ENCODE assay signal across 22 cellular contexts in genomic region chr7:151242181-151243044, GRCh38. TPM values are rescaled to one million over a fixed set of nuclear protein-coding genes. Genes with fewer than 3 reads are reported as not detected.
A peak's percentile ranks its signal among the peaks of the same experiment; 100 is the strongest.
DNase-seq lines count a peak whose midpoint lies in the region; ATAC-seq and TF ChIP-seq lines count a peak whose summit lies in the region.
"Had no signal": no experiment of that assay in that cellular context is flagged by ENCODE, and none has a peak within 500 bp of the region (broad histone marks: within the 10 kb centered on the region; RNA-seq: fewer than 3 reads in every experiment).

No MANE protein-coding gene starts in this region.

- no peaks in the 10 kb centered on the region for H3K79me2 ChIP-seq in Karpas-422 (ENCODE audit: low read length)

- no peaks in the 10 kb centered on the region for H3K9me2 ChIP-seq in Karpas-422 (replicated peaks; ENCODE audit: insufficient read depth, low read length)

- peaks cover 22% of the 10 kb centered on the region for H3K4me1 ChIP-seq in Karpas-422 (ENCODE audit: low read length)

- H3K9me3 ChIP-seq in Karpas-422 (ENCODE audit: low read length) = no peaks in the 10 kb centered on the region
- H3K9me3 ChIP-seq: thoracic aorta had no signal

- TF ChIP-seq CTCF in chondrocyte (IDR thresholded peaks at IDR 0.05) = no peak

- no peaks in the 10 kb centered on the region for H3K9me3 Mint-ChIP-seq in chondrocyte (ENCODE audit: low read depth)
- H3K9me3 Mint-ChIP-seq: endodermal cell; stimulated activated effector memory CD8-positive, alpha-beta T cell treated with anti-CD3 and anti-CD28 coated beads, Interleukin-12 subunit alpha, Interleukin-12 subunit beta, amount 100 ng/mL, for 72 hours had no signal

- DNase-seq in left ventricle myocardium superior (peak; percentile 12), left cardiac atrium (no peak), Karpas-422 (no peak), chondrocyte (ENCODE audit: low spot score) (no peak), hypothalamus (lab: John Stamatoyannopoulos, UW) (no peak)
- DNase-seq: activated CD8-positive, alpha-beta memory T cell treated with anti-CD3 and anti-CD28 coated beads, Interleukin-2, amount 50 U/mL, for 4 hours; activated gamma-delta T cell treated with Interleukin-2 at 50 U/mL for 16 hours; Calu3; glutamatergic neuron; HCEC 1CT; NCI-H1048; NCI-H1930; NCI-H345; occipital lobe had no signal

- no peaks in the 10 kb centered on the region for H3K27me3 Mint-ChIP-seq in chondrocyte (ENCODE audit: low read depth)

- H3K27ac ChIP-seq in Karpas-422 (ENCODE audit: low read length) = no peak overlapping the region

- H3K4me3 Mint-ChIP-seq in chondrocyte (ENCODE audit: unreplicated experiment) = no peak overlapping the region
- H3K4me3 Mint-ChIP-seq: endodermal cell had no signal

- peaks cover 21% of the 10 kb centered on the region for H3K36me3 Mint-ChIP-seq in chondrocyte (ENCODE audit: low read depth)

- peak overlapping the region; percentile 39; the same call in 1 of the 2 replicates for H3K4me3 ChIP-seq in Karpas-422 (ENCODE audit: low read length)
- H3K4me3 ChIP-seq: thoracic aorta had no signal

- H2AFZ ChIP-seq in Karpas-422 (ENCODE audit: low read length) = no peak overlapping the region

- H4K20me1 ChIP-seq in Karpas-422 (ENCODE audit: insufficient read depth, low read depth, low read length) = peaks cover 8% of the 10 kb centered on the region; the same call in 1 of the 2 replicates

- intact Hi-C loops in left ventricle myocardium superior (cut with micrococcal nuclease) = no loop called here
- intact Hi-C loops in left cardiac atrium (cut with DNase I) = no loop called here

- ATAC-seq in left ventricle myocardium superior (no peak), left cardiac atrium (no peak), HG03108 (IDR thresholded peaks at IDR 0.05; ENCODE audit: unreplicated experiment) (no peak), GM21737 (IDR thresholded peaks at IDR 0.05; ENCODE audit: unreplicated experiment) (no peak)
- ATAC-seq: stimulated activated effector memory CD8-positive, alpha-beta T cell treated with anti-CD3 and anti-CD28 coated beads, Interleukin-12 subunit alpha, Interleukin-12 subunit beta, amount 100 ng/mL, for 72 hours had no signal

- H3K4me2 ChIP-seq in Karpas-422 (ENCODE audit: low read depth, low read length, poor library complexity, severe bottlenecking) = peak overlapping the region; percentile 66

- H3K36me3 ChIP-seq in Karpas-422 (ENCODE audit: insufficient read depth, low read length) = no peaks in the 10 kb centered on the region

- peak overlapping the region; percentile 27 for H3K27ac Mint-ChIP-seq in chondrocyte (ENCODE audit: unreplicated experiment)
- H3K27ac Mint-ChIP-seq: activated CD4-positive, alpha-beta T cell treated with anti-CD3 and anti-CD28 coated beads for 36 hours had no signal

- H3K27me3 ChIP-seq in Karpas-422 (ENCODE audit: low read length) = no peaks in the 10 kb centered on the region

- H3K9ac ChIP-seq in Karpas-422 (ENCODE audit: low read length) = no peak overlapping the region; the same call in 1 of the 2 replicates

- H3K4me1 Mint-ChIP-seq in chondrocyte (ENCODE audit: low read depth) = peaks cover 40% of the 10 kb centered on the region

RNA-seq across cellular contexts. Expression of gene SMARCD3, which starts 6.1 kb away (rescaled TPM):
- 132 TPM for total RNA-seq in left ventricle myocardium superior
- total RNA-seq in left cardiac atrium = 100 to 1,000 TPM in 1 of 2 donors, 10 to 100 TPM in 1; 95.5 to 107 TPM
- total RNA-seq in Karpas-422 (2014; rRNA removed; shearing (Covaris generic); ENCODE audit: low replicate concordance) = 3.2 and 8.7 TPM in 2 replicates
- 105 to 125 TPM (median 120 TPM) in 3 replicates for total RNA-seq in chondrocyte

RNA-seq across cellular contexts. Expression of gene CHPF2, which starts 10.1 kb away (rescaled TPM):
- total RNA-seq in left ventricle myocardium superior (12.1 TPM), left cardiac atrium (10 to 100 TPM; 15.0 to 34.5 TPM), chondrocyte (98.3 to 135 TPM (median 101 TPM) in 3 replicates)
- 24.7 and 33.2 TPM in 2 replicates for total RNA-seq in Karpas-422 (2014; rRNA removed; shearing (Covaris generic); ENCODE audit: low replicate concordance)

RNA-seq across cellular contexts. Expression of gene ABCF2, which starts 15.4 kb away (rescaled TPM):
- total RNA-seq in left ventricle myocardium superior (27.6 TPM), left cardiac atrium (10 to 100 TPM; 21.4 to 33.6 TPM), chondrocyte (35.8 to 42.2 TPM (median 37.7 TPM) in 3 replicates)
- 31.2 and 48.6 TPM in 2 replicates for total RNA-seq in Karpas-422 (2014; rRNA removed; shearing (Covaris generic); ENCODE audit: low replicate concordance)

RNA-seq across cellular contexts. Expression of gene H2BK1, which starts 32.1 kb away (rescaled TPM):
- total RNA-seq in left ventricle myocardium superior (not detected), left cardiac atrium (not detected), chondrocyte (not detected in 3 replicates)
- not detected in 2 replicates for total RNA-seq in Karpas-422 (2014; rRNA removed; shearing (Covaris generic); ENCODE audit: low replicate concordance)
- total RNA-seq: activated CD4-positive, alpha-beta T cell treated with anti-CD3 and anti-CD28 coated beads for 36 hours; Calu3; endodermal cell; fibroblast of lung; lower leg skin; occipital lobe; thoracic aorta had no signal

RNA-seq across cellular contexts. Expression of gene ASB10, which starts 55.4 kb away (rescaled TPM):
- 46.1 TPM for total RNA-seq in left ventricle myocardium superior
- 10 to 100 TPM in 1 of 2 donors, 1 to 10 TPM in 1; 8.2 to 12.8 TPM for total RNA-seq in left cardiac atrium
- not detected in 2 replicates for total RNA-seq in Karpas-422 (2014; rRNA removed; shearing (Covaris generic); ENCODE audit: low replicate concordance)
- not detected in 3 replicates for total RNA-seq in chondrocyte
- total RNA-seq: activated CD4-positive, alpha-beta T cell treated with anti-CD3 and anti-CD28 coated beads for 36 hours; Calu3; endodermal cell; fibroblast of lung; lower leg skin; occipital lobe; thoracic aorta had no signal
